In genomic region chr15:69478259-69478687, GRCh38 we compare ENCODE assay signal across 8 cellular contexts. TPM values are rescaled to one million over a fixed set of nuclear protein-coding genes. Genes with fewer than 3 reads are reported as not detected.
A peak's percentile ranks its signal among the peaks of the same experiment; 100 is the strongest.
DNase-seq lines count a peak whose midpoint lies in the region; ATAC-seq and TF ChIP-seq lines count a peak whose summit lies in the region.

No MANE protein-coding gene starts in this region.

- CTCF ChIA-PET in activated CD8-positive, alpha-beta T cell treated with anti-CD3 and anti-CD28 coated beads for 36 hours (lab: Charles Lee): interaction anchor here (0.6 to 2.7 kb wide), 21 partner anchors 9 to 1248 kb away, joined by 3 to 11 read pairs (median 4); no protein-coding TSS in a partner anchor

- POLR2A ChIA-PET in activated CD8-positive, alpha-beta T cell treated with anti-CD3 and anti-CD28 coated beads for 36 hours (lab: Charles Lee): interaction anchor here (1.0 kb wide), 1 partner anchor 9 kb away, joined by 3 read pairs; no protein-coding TSS in a partner anchor

- H3K36me3 Mint-ChIP-seq in activated CD8-positive, alpha-beta T cell treated with anti-CD3 and anti-CD28 coated beads for 36 hours (ENCODE audit: low read depth): peaks cover 2% of the 10 kb centered on the region

- peak; percentile 48 for ATAC-seq in activated CD8-positive, alpha-beta T cell treated with anti-CD3 and anti-CD28 coated beads for 36 hours
- no peak for ATAC-seq in HG03108 (IDR thresholded peaks at IDR 0.05; ENCODE audit: unreplicated experiment)
- ATAC-seq in HG03196 (IDR thresholded peaks at IDR 0.05; ENCODE audit: unreplicated experiment): no peak

- peaks cover 2% of the 10 kb centered on the region for H3K4me1 Mint-ChIP-seq in activated CD8-positive, alpha-beta T cell treated with anti-CD3 and anti-CD28 coated beads for 36 hours (ENCODE audit: low read depth)

- H3K4me1 ChIP-seq in neutrophil (ENCODE audit: control insufficient read depth in 1 of 2, insufficient read depth in 1 of 2, low read depth in 1 of 2, low read length in 1 of 2): no peaks in the 10 kb centered on the region

- DNase-seq in AG08395 (ENCODE audit: low spot score) (peak; percentile 25), GM13976 (ENCODE audit: low spot score) (peak; percentile 62), NCI-H2227 treated with DMSO at 0.1 percent for 48 hours (lab: John Stamatoyannopoulos, UW) (peak; percentile 26), fibroblast of pulmonary artery (ENCODE audit: low read depth) (peak; percentile 65)
- DNase-seq in activated CD8-positive, alpha-beta T cell treated with anti-CD3 and anti-CD28 coated beads for 36 hours: peak; percentile 66

- no peaks in the 10 kb centered on the region for H3K36me3 ChIP-seq in neutrophil

- no peaks in the 10 kb centered on the region for H3K9me3 ChIP-seq in neutrophil

- H3K9me3 Mint-ChIP-seq in activated CD8-positive, alpha-beta T cell treated with anti-CD3 and anti-CD28 coated beads for 36 hours: peaks cover 3% of the 10 kb centered on the region

- H3K27ac ChIP-seq in neutrophil: no peak overlapping the region

- H3K4me3 Mint-ChIP-seq in activated CD8-positive, alpha-beta T cell treated with anti-CD3 and anti-CD28 coated beads for 36 hours: no peak overlapping the region

- H3K27ac Mint-ChIP-seq in activated CD8-positive, alpha-beta T cell treated with anti-CD3 and anti-CD28 coated beads for 36 hours: no peak overlapping the region

- peaks cover 6% of the 10 kb centered on the region for H3K27me3 Mint-ChIP-seq in activated CD8-positive, alpha-beta T cell treated with anti-CD3 and anti-CD28 coated beads for 36 hours

- intact Hi-C loops in activated CD8-positive, alpha-beta T cell treated with anti-CD3 and anti-CD28 coated beads for 36 hours (cut with micrococcal nuclease): loop anchor here (10.0 kb wide), 1 partner anchor 987 kb away; no protein-coding TSS in a partner anchor

- in situ Hi-C loops in GM13976 (cut with MboI; ENCODE audit: low sequenced_read_pairs, unreplicated experiment): loop anchor here (25.0 kb wide), 1 partner anchor 1009 kb away; no protein-coding TSS in a partner anchor

- H3K4me3 ChIP-seq in fibroblast of pulmonary artery (replicated peaks; ENCODE audit: low read depth, low read length) (no peak overlapping the region), neutrophil (ENCODE audit: low read depth in 1 of 2, low read length in 1 of 2) (no peak overlapping the region)

- H3K27me3 ChIP-seq in neutrophil: peaks cover 14% of the 10 kb centered on the region

- TF ChIP-seq CTCF in GM13976 (IDR thresholded peaks at IDR 0.05; ENCODE audit: borderline replicate concordance, control extremely low read depth, extremely low read depth, insufficient read depth, missing control alignments) (peak; percentile 76), fibroblast of pulmonary artery (IDR thresholded peaks at IDR 0.05; ENCODE audit: low read length, missing control alignments) (peak; percentile 90), neutrophil (IDR thresholded peaks at IDR 0.05) (peak; percentile 61)
- TF ChIP-seq CTCF in activated CD8-positive, alpha-beta T cell treated with anti-CD3 and anti-CD28 coated beads for 36 hours (IDR thresholded peaks at IDR 0.05): peak; percentile 99

RNA-seq across cellular contexts. Expression of gene RPLP1, which starts 25.7 kb away (rescaled TPM):
- 1,000 to 10,000 TPM; 2,583 to 2,701 TPM for total RNA-seq in activated CD8-positive, alpha-beta T cell treated with anti-CD3 and anti-CD28 coated beads for 36 hours
